In the genomic region with DNA sequence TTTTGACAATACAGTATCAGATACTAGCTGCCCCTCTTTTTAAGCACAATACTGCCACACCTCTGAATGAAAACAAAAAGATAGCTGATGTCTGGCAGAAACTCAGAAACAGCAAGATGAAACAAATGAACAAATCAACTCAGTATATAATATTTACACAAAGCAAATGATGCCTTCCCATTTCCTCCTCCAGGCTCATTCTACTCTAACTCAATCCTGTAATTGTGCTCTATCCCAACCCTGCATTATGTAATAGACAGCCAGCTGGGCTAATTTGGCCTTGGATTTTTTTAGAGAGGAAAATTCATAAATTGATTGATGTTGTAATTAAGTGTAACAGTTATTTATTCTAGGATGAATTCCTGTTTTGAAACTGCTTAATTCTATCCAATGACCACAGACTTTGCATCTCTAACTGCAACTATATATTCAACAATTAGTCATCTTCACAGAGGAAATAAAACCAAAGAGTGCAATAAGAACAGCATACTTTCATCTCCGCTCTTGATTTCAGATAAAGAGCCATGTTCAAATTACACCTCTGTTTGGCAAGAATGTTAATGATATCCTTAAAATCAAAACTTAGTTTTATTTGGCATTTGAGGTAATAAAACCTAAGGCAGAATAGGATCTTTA, we compare ENCODE assay signal across 10 cellular contexts. TPM values are rescaled to one million over a fixed set of nuclear protein-coding genes. Genes with fewer than 3 reads are reported as not detected.
A peak's percentile ranks its signal among the peaks of the same experiment; 100 is the strongest.
DNase-seq lines count a peak whose midpoint lies in the region; ATAC-seq and TF ChIP-seq lines count a peak whose summit lies in the region.
"Had no signal": no experiment of that assay in that cellular context is flagged by ENCODE, and none has a peak within 500 bp of the region (broad histone marks: within the 10 kb centered on the region; RNA-seq: fewer than 3 reads in every experiment).

No MANE protein-coding gene starts in this region.

- H3K36me3 ChIP-seq in body of pancreas (replicated peaks in 1 of 2; ENCODE audit: insufficient read depth in 1 of 2, low read depth in 2 of 2) = no peaks in the 10 kb centered on the region

- H3K27me3 ChIP-seq in body of pancreas = no peaks in the 10 kb centered on the region

- POLR2A ChIA-PET in HEK293T (lab: Yijun Ruan, JAX) = no interaction called here

- no peak for TF ChIP-seq POLR2A in body of pancreas (IDR thresholded peaks at IDR 0.05)

- peaks cover 24% of the 10 kb centered on the region for H3K4me1 ChIP-seq in body of pancreas

- intact Hi-C loops in body of pancreas (cut with DNase I) = no loop called here

- ATAC-seq in body of pancreas = peak; percentile 47
- no peak for ATAC-seq in GM18867 (IDR thresholded peaks at IDR 0.05; ENCODE audit: unreplicated experiment)

- peak overlapping the region in 1 of 4 donors; percentile 41 for H3K27ac ChIP-seq in body of pancreas

- in situ Hi-C loops in KBM-7 (cut with MboI; ENCODE audit: low pct_unique_long_range_greater_than_20kb, low sequenced_read_pairs) = no loop called here

- H3K9me3 ChIP-seq in body of pancreas = no peaks in the 10 kb centered on the region

- TF ChIP-seq CTCF in body of pancreas (IDR thresholded peaks at IDR 0.05) = no peak

- CTCF ChIA-PET in HEK293T (lab: Yijun Ruan, JAX) = no interaction called here

- DNase-seq in SIG-M5 treated with dmso at 0.1 percent for 504 hours (lab: John Stamatoyannopoulos, UW; ENCODE audit: unreplicated experiment) (peak; percentile 58), SIG-M5 (lab: John Stamatoyannopoulos, UW) (no peak), NCI-H1417 treated with DMSO at 0.1 percent for 48 hours (lab: John Stamatoyannopoulos, UW) (peak; percentile 42), body of pancreas (no peak), pons (ENCODE audit: low spot score) (peak; percentile 50), KBM-7 (no peak), HEK293T (ENCODE audit: extremely low spot score) (no peak)
- DNase-seq: activated CD8-positive, alpha-beta memory T cell treated with anti-CD3 and anti-CD28 coated beads, Interleukin-2, amount 50 U/mL, for 4 hours; NK-92 treated with Interleukin-12 subunit alpha and Interleukin-12 subunit beta, amount 100 ng/mL, for 24 hours had no signal

- 78 to 81% methylated on average over 1 of the region's 1 CpG for WGBS in body of pancreas, 2 donors

- no peak overlapping the region for H3K4me3 ChIP-seq in body of pancreas

TF ChIP-seq in HEK293T, 16 proteins besides CTCF, POLR2A, EP300 and RAD21:
- TF ChIP-seq L3MBTL2 (conservative IDR thresholded peaks at IDR 0.05) = no peak
- TF ChIP-seq ARNT (IDR thresholded peaks at IDR 0.05) = no peak
- no peak for TF ChIP-seq LEF1 (IDR thresholded peaks at IDR 0.05; ENCODE audit: borderline replicate concordance)
- TF ChIP-seq FOXK2 (IDR thresholded peaks at IDR 0.05) = no peak

RNA-seq across cellular contexts. Expression of gene ATG3, which starts 6.1 kb away (rescaled TPM):
- total RNA-seq in body of pancreas = 10 to 100 TPM; 27.8 to 41.2 TPM

RNA-seq across cellular contexts. Expression of gene SLC35A5, which starts 6.2 kb away (rescaled TPM):
- total RNA-seq in body of pancreas = 10 to 100 TPM in 1 of 2 donors, 1 to 10 TPM in 1; 9.6 to 12.2 TPM

RNA-seq across cellular contexts. Expression of gene BTLA, which starts 56.4 kb away (rescaled TPM):
- total RNA-seq in body of pancreas = not detected

Comparison
In these comparisons a context has a peak if more than half of its experiments do, and no peak if none do; other contexts are left out.
1. DNase-seq: peak in SIG-M5 treated with dmso at 0.1 percent for 504 hours (single experiment), NCI-H1417 treated with DMSO at 0.1 percent for 48 hours (single experiment) and pons (single experiment); none in SIG-M5 (single experiment), body of pancreas (0 of 4), KBM-7 (single experiment) and HEK293T (single experiment).